Comparison of ENCODE assay signal across 8 cellular contexts in genomic region chr18:25832008-25832604, GRCh38.
DNase-seq lines count a peak whose midpoint lies in the region; ATAC-seq, FAIRE-seq and TF ChIP-seq lines count a peak whose summit lies in the region.

No MANE protein-coding gene starts in this region.

- H3K36me3 Mint-ChIP-seq in mesothelial cell of epicardium: no peaks in the 10 kb centered on the region
- no peaks in the 10 kb centered on the region for H3K36me3 Mint-ChIP-seq in T-helper 2 cell treated with Interferon-gamma antibody and Interleukin-4, amounts not matched to agents 5 μg/mL and 100 μg/mL, for 36 hours (ENCODE audit: low read depth)

- H3K9ac ChIP-seq in endothelial cell of umbilical vein (replicated peaks; ENCODE audit: extremely low read depth, insufficient read depth, low read length): no peak overlapping the region

- peak; percentile 68 for ATAC-seq in GM18502 (IDR thresholded peaks at IDR 0.05; ENCODE audit: poor library complexity, unreplicated experiment)
- peak; percentile 73 for ATAC-seq in HG03175 (IDR thresholded peaks at IDR 0.05; ENCODE audit: unreplicated experiment)
- peak; percentile 88 for ATAC-seq in Panc1
- no peak for ATAC-seq in HG02571 (IDR thresholded peaks at IDR 0.05; ENCODE audit: unreplicated experiment)

- no peaks in the 10 kb centered on the region for H3K27me3 Mint-ChIP-seq in mesothelial cell of epicardium (ENCODE audit: low read depth)
- H3K27me3 Mint-ChIP-seq in T-helper 2 cell treated with Interferon-gamma antibody and Interleukin-4, amounts not matched to agents 5 μg/mL and 100 μg/mL, for 36 hours (ENCODE audit: low read depth): no peaks in the 10 kb centered on the region

- no peak overlapping the region for H3K27ac Mint-ChIP-seq in mesothelial cell of epicardium
- no peak overlapping the region for H3K27ac Mint-ChIP-seq in T-helper 2 cell treated with Interferon-gamma antibody and Interleukin-4, amounts not matched to agents 5 μg/mL and 100 μg/mL, for 36 hours

- H3K27me3 ChIP-seq in BJ (ENCODE audit: control insufficient read depth, insufficient read depth, low read length) (no peaks in the 10 kb centered on the region; the same call in none of the 2 replicates), Panc1 (ENCODE audit: control insufficient read depth, insufficient read depth, low read length) (no peaks in the 10 kb centered on the region; the same call in 1 of the 2 replicates), endothelial cell of umbilical vein (ENCODE audit: control insufficient read depth in 2 of 2, insufficient read depth in 2 of 2, low read length in 2 of 2) (peaks cover 0 to 5% of the 10 kb centered on the region in 2 experiments)

- H3K4me3 ChIP-seq in BJ (ENCODE audit: low read depth, low read length): no peak overlapping the region
- no peak overlapping the region for H3K4me3 ChIP-seq in Panc1 (ENCODE audit: low read depth in 2 of 2, low read length in 2 of 2)
- H3K4me3 ChIP-seq in endothelial cell of umbilical vein (replicated peaks in 1 of 3; ENCODE audit: insufficient read depth in 1 of 3, low read depth in 1 of 3, low read length in 3 of 3): no peak overlapping the region

- intact Hi-C loops in Panc1 (cut with micrococcal nuclease; ENCODE audit: unreplicated experiment): loop anchor here (10.0 kb wide), 1 partner anchor 63 kb away; no protein-coding TSS in a partner anchor
- intact Hi-C loops in endothelial cell of umbilical vein (cut with micrococcal nuclease): loop anchor here (1.0 to 5.0 kb wide), 8 partner anchors 269 to 1288 kb away; partner anchors contain the start of gene ZNF521

- dilution Hi-C loops in endothelial cell of umbilical vein (cut with MboI; ENCODE audit: extremely low pct_ligation_motif_present, low sequenced_read_pairs): no loop called here

- POLR2A ChIA-PET in BJ (lab: Charles Lee) (no interaction called here), Panc1 (lab: Charles Lee) (no interaction called here), endothelial cell of umbilical vein (lab: Charles Lee) (no interaction called here)

- in situ Hi-C loops in Panc1 (cut with HindIII; ENCODE audit: low pct_unique_long_range_greater_than_20kb, low sequenced_read_pairs): no loop called here

- no TSS peak for BruUV-seq in Panc1 (replicated peaks; lab: Mats Ljungman, UMichigan)
- no TSS peak for BruUV-seq in endothelial cell of umbilical vein (replicated peaks; lab: Mats Ljungman, UMichigan)

- no peak overlapping the region for H2AFZ ChIP-seq in endothelial cell of umbilical vein (ENCODE audit: low read depth, low read length)

- H3K4me1 ChIP-seq in Panc1 (ENCODE audit: control insufficient read depth, insufficient read depth, low read length): no peaks in the 10 kb centered on the region
- peaks cover 4% of the 10 kb centered on the region for H3K4me1 ChIP-seq in endothelial cell of umbilical vein (ENCODE audit: control insufficient read depth, extremely low read depth, insufficient read depth, low read length)

- TF ChIP-seq POLR2A in endothelial cell of umbilical vein (IDR thresholded peaks at IDR 0.05; ENCODE audit: low read depth, low read length): no peak

- DNase-seq in BJ (ENCODE audit: low read depth) (no peak), Panc1 (ENCODE audit: low read depth, low spot score) (peak; percentile 38), endothelial cell of umbilical vein (ENCODE audit: low read depth, low spot score) (peak; percentile 73), mesothelial cell of epicardium (ENCODE audit: low spot score in 2 of 2, unreplicated experiment in 2 of 2) (peak in 1 of 2 experiments; percentile 70)
- DNase-seq in T-helper 2 cell treated with Interferon-gamma antibody and Interleukin-4, amounts not matched to agents 5 μg/mL and 100 μg/mL, for 36 hours (ENCODE audit: low spot score): no peak

- CTCF ChIA-PET in BJ (lab: Yijun Ruan, JAX) (interaction anchor here (0.7 to 3.0 kb wide), 25 partner anchors 9 to 955 kb away, joined by 3 to 20 read pairs (median 4); no protein-coding TSS in a partner anchor), Panc1 (lab: Charles Lee) (no interaction called here), endothelial cell of umbilical vein (lab: Charles Lee) (interaction anchor here (0.5 to 2.4 kb wide), 14 partner anchors 8 to 1289 kb away, joined by 3 to 17 read pairs (median 3); partner anchors contain the start of gene ZNF521)

- no peaks in the 10 kb centered on the region for H3K9me3 ChIP-seq in Panc1 (ENCODE audit: control insufficient read depth, insufficient read depth, low read depth, low read length)
- no peaks in the 10 kb centered on the region for H3K9me3 ChIP-seq in endothelial cell of umbilical vein (replicated peaks; ENCODE audit: control insufficient read depth, insufficient read depth, low read length)

- TF ChIP-seq CTCF in BJ (IDR thresholded peaks at IDR 0.05; ENCODE audit: insufficient read depth, low read depth, low read length) (peak; percentile 93), Panc1 (IDR thresholded peaks at IDR 0.05) (peak; percentile 86), endothelial cell of umbilical vein (IDR thresholded peaks at IDR 0.05; ENCODE audit: extremely low read depth in 1 of 2, insufficient read depth in 1 of 2, low read depth in 1 of 2, low read length in 2 of 2) (peak; percentile 83 to 96), mesothelial cell of epicardium (IDR thresholded peaks at IDR 0.05; ENCODE audit: unreplicated experiment) (peak; percentile 41)

- peak; percentile 89 for FAIRE-seq in endothelial cell of umbilical vein (lab: Jason Lieb, UNC)

- H3K4me1 Mint-ChIP-seq in mesothelial cell of epicardium: peaks cover 17% of the 10 kb centered on the region
- H3K4me1 Mint-ChIP-seq in T-helper 2 cell treated with Interferon-gamma antibody and Interleukin-4, amounts not matched to agents 5 μg/mL and 100 μg/mL, for 36 hours (ENCODE audit: low read depth): no peaks in the 10 kb centered on the region

- H3K9me1 ChIP-seq in endothelial cell of umbilical vein (replicated peaks; ENCODE audit: control insufficient read depth, extremely low read depth, insufficient read depth, low read length): no peaks in the 10 kb centered on the region

- no peaks in the 10 kb centered on the region for H3K9me3 Mint-ChIP-seq in mesothelial cell of epicardium
- H3K9me3 Mint-ChIP-seq in T-helper 2 cell treated with Interferon-gamma antibody and Interleukin-4, amounts not matched to agents 5 μg/mL and 100 μg/mL, for 36 hours: no peaks in the 10 kb centered on the region

- no peak overlapping the region for H3K4me2 ChIP-seq in endothelial cell of umbilical vein (ENCODE audit: insufficient read depth, low read length)

- no peaks in the 10 kb centered on the region for H3K79me2 ChIP-seq in endothelial cell of umbilical vein (ENCODE audit: control insufficient read depth, insufficient read depth, low read length)

- H4K20me1 ChIP-seq in endothelial cell of umbilical vein (replicated peaks; ENCODE audit: control insufficient read depth, extremely low read depth, insufficient read depth, low read length): no peaks in the 10 kb centered on the region

- H3K36me3 ChIP-seq in BJ (ENCODE audit: control insufficient read depth, insufficient read depth, low read length): no peaks in the 10 kb centered on the region
- no peaks in the 10 kb centered on the region for H3K36me3 ChIP-seq in Panc1 (ENCODE audit: control insufficient read depth, insufficient read depth, low read length)
- no peaks in the 10 kb centered on the region for H3K36me3 ChIP-seq in endothelial cell of umbilical vein (ENCODE audit: control insufficient read depth in 2 of 2, extremely low read depth in 1 of 2, insufficient read depth in 2 of 2, low read length in 2 of 2)

- H3K27ac ChIP-seq in Panc1 (ENCODE audit: low read length): no peak overlapping the region
- H3K27ac ChIP-seq in endothelial cell of umbilical vein (ENCODE audit: insufficient read depth, low read depth, low read length): no peak overlapping the region

- no peak overlapping the region for H3K4me3 Mint-ChIP-seq in mesothelial cell of epicardium
- no peak overlapping the region for H3K4me3 Mint-ChIP-seq in T-helper 2 cell treated with Interferon-gamma antibody and Interleukin-4, amounts not matched to agents 5 μg/mL and 100 μg/mL, for 36 hours

TF ChIP-seq in endothelial cell of umbilical vein, 7 proteins besides CTCF, POLR2A, EP300 and RAD21:
- TF ChIP-seq, protein P1, sequence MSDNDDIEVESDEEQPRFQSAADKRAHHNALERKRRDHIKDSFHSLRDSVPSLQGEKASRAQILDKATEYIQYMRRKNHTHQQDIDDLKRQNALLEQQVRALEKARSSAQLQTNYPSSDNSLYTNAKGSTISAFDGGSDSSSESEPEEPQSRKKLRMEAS (IDR thresholded peaks at IDR 0.05; ENCODE audit: insufficient read depth, insufficient read length): no peak
- TF ChIP-seq GATA2 (IDR thresholded peaks at IDR 0.05; ENCODE audit: insufficient read depth, insufficient read length, low read depth, low read length): no peak
- no peak for TF ChIP-seq FOS (IDR thresholded peaks at IDR 0.05; ENCODE audit: borderline replicate concordance, insufficient read depth, low read length)
- TF ChIP-seq POLR2AphosphoS5 (IDR thresholded peaks at IDR 0.05; ENCODE audit: insufficient read depth, low read depth, low read length): no peak
- TF ChIP-seq MYC (IDR thresholded peaks at IDR 0.05; ENCODE audit: low read depth, low read length): no peak
- TF ChIP-seq EZH2 (IDR thresholded peaks at IDR 0.05; ENCODE audit: borderline replicate concordance, low read depth, low read length, severe bottlenecking): no peak
- TF ChIP-seq JUN (IDR thresholded peaks at IDR 0.05; ENCODE audit: borderline replicate concordance, insufficient read depth, insufficient read length, low read depth): no peak

Comparison
In these comparisons a context has a peak if more than half of its experiments do, and no peak if none do; other contexts are left out.
1. DNase-seq: peak in Panc1 (single experiment) and endothelial cell of umbilical vein (single experiment); none in BJ (single experiment) and T-helper 2 cell treated with Interferon-gamma antibody and Interleukin-4, amounts not matched to agents 5 μg/mL and 100 μg/mL, for 36 hours (single experiment).
2. CTCF ChIP-seq: peak in every context shown above with its lines; median percentile 93 in BJ; 90 in endothelial cell of umbilical vein; 86 in Panc1; 41 in mesothelial cell of epicardium.